1 cellular context compared by ENCODE assay signal in genomic region chr16:27471661-27472060, GRCh38.
TF ChIP-seq lines count a peak whose summit lies in the region.

No MANE protein-coding gene starts in this region.

TF ChIP-seq in HepG2, 621 proteins besides CTCF, POLR2A, EP300 and RAD21 (continued from another document):
- TF ChIP-seq HINFP (CRISPR knock-in tag; IDR thresholded peaks at IDR 0.05; ENCODE audit: low read depth) (no peak), GMEB1 (CRISPR knock-in tag; IDR thresholded peaks at IDR 0.05; ENCODE audit: borderline replicate concordance) (no peak), ZNF546 (CRISPR knock-in tag; conservative IDR thresholded peaks at IDR 0.05) (no peak), ZBTB38 (CRISPR knock-in tag; IDR thresholded peaks at IDR 0.05) (0 out of 2 replicates have a peak, but pooled peaks have one; percentile 47), ZNF3 (CRISPR knock-in tag; IDR thresholded peaks at IDR 0.05) (no peak), U2AF2 (IDR thresholded peaks at IDR 0.05; ENCODE audit: low read depth, low read length) (no peak), NPAS2 (CRISPR knock-in tag; IDR thresholded peaks at IDR 0.05; ENCODE audit: borderline replicate concordance) (no peak), HNF4G (IDR thresholded peaks at IDR 0.05; ENCODE audit: borderline replicate concordance, low read depth, low read length) (no peak), HNF4G (CRISPR knock-in tag; IDR thresholded peaks at IDR 0.05; ENCODE audit: borderline replicate concordance, low read depth) (0 out of 2 replicates have a peak, but pooled peaks have one; percentile 31), RFXAP (CRISPR knock-in tag; IDR thresholded peaks at IDR 0.05; ENCODE audit: borderline replicate concordance) (no peak)
